Comparison of ENCODE assay signal across 2 cellular contexts in genomic region chr22:38299758-38300157, GRCh38.
TF ChIP-seq lines count a peak whose summit lies in the region.

No MANE protein-coding gene starts in this region.

TF ChIP-seq in GM12878, 131 proteins besides CTCF, POLR2A, EP300 and RAD21:
- TF ChIP-seq POLR2AphosphoS5 (IDR thresholded peaks at IDR 0.05; ENCODE audit: low read length) (0 out of 2 replicates have a peak, but pooled peaks have one; percentile 37), ZSCAN29 (IDR thresholded peaks at IDR 0.05) (no peak)

TF ChIP-seq in SK-N-SH treated with all-trans-retinoic acid at 6 μM for 48 hours, 23 proteins besides CTCF, POLR2A, EP300 and RAD21:
- TF ChIP-seq PATZ1 (CRISPR knock-in tag; IDR thresholded peaks at IDR 0.05; ENCODE audit: borderline replicate concordance) (no peak), ZFP30 (CRISPR knock-in tag; IDR thresholded peaks at IDR 0.05) (no peak), TOX (CRISPR knock-in tag; IDR thresholded peaks at IDR 0.05; ENCODE audit: borderline replicate concordance) (no peak), ARNTL (CRISPR knock-in tag; IDR thresholded peaks at IDR 0.05; ENCODE audit: borderline replicate concordance, low read depth) (no peak), CREB5 (CRISPR knock-in tag; IDR thresholded peaks at IDR 0.05; ENCODE audit: low read depth) (no peak), ZNF70 (CRISPR knock-in tag; IDR thresholded peaks at IDR 0.05) (no peak), GLIS3 (CRISPR knock-in tag; IDR thresholded peaks at IDR 0.05) (no peak), ISL1 (CRISPR knock-in tag; IDR thresholded peaks at IDR 0.05) (no peak), RARB (CRISPR knock-in tag; IDR thresholded peaks at IDR 0.05) (no peak), TCF4 (CRISPR knock-in tag; IDR thresholded peaks at IDR 0.05; ENCODE audit: borderline replicate concordance) (no peak)
